19 cellular contexts compared by ENCODE assay signal in genomic region chr7:3310884-3311283, GRCh38.
"Had no signal": no experiment of that assay in that cellular context is flagged by ENCODE, and none has a peak within 500 bp of the region (broad histone marks: within the 10 kb centered on the region; RNA-seq: fewer than 3 reads in every experiment).

No MANE protein-coding gene starts in this region.

- DNase-seq: effector CD8-positive, alpha-beta T cell; endodermal cell; erythroblast; esophagus squamous epithelium; left cardiac atrium; left lung; mesendoderm; midbrain; naive thymus-derived CD4-positive, alpha-beta T cell; right lobe of liver; small intestine; stimulated activated CD4-positive, alpha-beta T cell treated with anti-CD3 and anti-CD28 coated beads, Interleukin-15, amount 100 ng/mL, for 24 hours; stimulated activated CD4-positive, alpha-beta T cell treated with anti-CD3 and anti-CD28 coated beads, Interleukin-2, amount 100 ng/mL, for 48 hours; stimulated activated naive B cell treated with anti-CD40 and anti-IgM and Interleukin-4, amounts not matched to agents 10 μg/mL and 1 μg/mL and 100 μg/mL, for 72 hours; transverse colon had no signal

- H3K36me3 ChIP-seq: esophagus squamous epithelium, left lung, neural progenitor cell, right lobe of liver, transverse colon had no signal

- H3K9ac ChIP-seq: neural progenitor cell, parathyroid adenoma had no signal

- H3K4me1 ChIP-seq: esophagus squamous epithelium, left lung, neural progenitor cell, parathyroid adenoma had no signal

- H3K4me2 ChIP-seq: neural progenitor cell had no signal

- FAIRE-seq: colon, frontal cortex, small intestine had no signal

- ATAC-seq: left cardiac atrium; left lung; naive thymus-derived CD4-positive, alpha-beta T cell; right lobe of liver; stimulated activated naive B cell treated with anti-CD40 and anti-IgM and Interleukin-4, amounts not matched to agents 10 μg/mL and 1 μg/mL and 100 μg/mL, for 72 hours had no signal

- H3K4me3 ChIP-seq: esophagus squamous epithelium, left lung, neural progenitor cell, right lobe of liver, transverse colon had no signal

- H2AFZ ChIP-seq: neural progenitor cell, parathyroid adenoma had no signal

- H3K27ac ChIP-seq: esophagus squamous epithelium, left lung, neural progenitor cell, parathyroid adenoma, right lobe of liver, transverse colon had no signal

- H3K79me2 ChIP-seq: parathyroid adenoma had no signal

- H3K9me3 ChIP-seq: esophagus squamous epithelium, left lung, right lobe of liver, transverse colon had no signal

- H3K27me3 ChIP-seq: esophagus squamous epithelium, left lung, neural progenitor cell, right lobe of liver, transverse colon had no signal
